ENCODE assay signal across 1 cellular context in genomic region chr15:44426975-44427755, GRCh38.
A peak's percentile ranks its signal among the peaks of the same experiment; 100 is the strongest.
TF ChIP-seq lines count a peak whose summit lies in the region.

Gene CTDSPL2 (plus strand): TSS chr15:44427629. CDS start chr15:44459015, 31,386 bp downstream.

TF ChIP-seq in K562, 482 proteins besides CTCF, POLR2A, EP300 and RAD21 (continued from another document and continues in another):
- TF ChIP-seq, protein P1, sequence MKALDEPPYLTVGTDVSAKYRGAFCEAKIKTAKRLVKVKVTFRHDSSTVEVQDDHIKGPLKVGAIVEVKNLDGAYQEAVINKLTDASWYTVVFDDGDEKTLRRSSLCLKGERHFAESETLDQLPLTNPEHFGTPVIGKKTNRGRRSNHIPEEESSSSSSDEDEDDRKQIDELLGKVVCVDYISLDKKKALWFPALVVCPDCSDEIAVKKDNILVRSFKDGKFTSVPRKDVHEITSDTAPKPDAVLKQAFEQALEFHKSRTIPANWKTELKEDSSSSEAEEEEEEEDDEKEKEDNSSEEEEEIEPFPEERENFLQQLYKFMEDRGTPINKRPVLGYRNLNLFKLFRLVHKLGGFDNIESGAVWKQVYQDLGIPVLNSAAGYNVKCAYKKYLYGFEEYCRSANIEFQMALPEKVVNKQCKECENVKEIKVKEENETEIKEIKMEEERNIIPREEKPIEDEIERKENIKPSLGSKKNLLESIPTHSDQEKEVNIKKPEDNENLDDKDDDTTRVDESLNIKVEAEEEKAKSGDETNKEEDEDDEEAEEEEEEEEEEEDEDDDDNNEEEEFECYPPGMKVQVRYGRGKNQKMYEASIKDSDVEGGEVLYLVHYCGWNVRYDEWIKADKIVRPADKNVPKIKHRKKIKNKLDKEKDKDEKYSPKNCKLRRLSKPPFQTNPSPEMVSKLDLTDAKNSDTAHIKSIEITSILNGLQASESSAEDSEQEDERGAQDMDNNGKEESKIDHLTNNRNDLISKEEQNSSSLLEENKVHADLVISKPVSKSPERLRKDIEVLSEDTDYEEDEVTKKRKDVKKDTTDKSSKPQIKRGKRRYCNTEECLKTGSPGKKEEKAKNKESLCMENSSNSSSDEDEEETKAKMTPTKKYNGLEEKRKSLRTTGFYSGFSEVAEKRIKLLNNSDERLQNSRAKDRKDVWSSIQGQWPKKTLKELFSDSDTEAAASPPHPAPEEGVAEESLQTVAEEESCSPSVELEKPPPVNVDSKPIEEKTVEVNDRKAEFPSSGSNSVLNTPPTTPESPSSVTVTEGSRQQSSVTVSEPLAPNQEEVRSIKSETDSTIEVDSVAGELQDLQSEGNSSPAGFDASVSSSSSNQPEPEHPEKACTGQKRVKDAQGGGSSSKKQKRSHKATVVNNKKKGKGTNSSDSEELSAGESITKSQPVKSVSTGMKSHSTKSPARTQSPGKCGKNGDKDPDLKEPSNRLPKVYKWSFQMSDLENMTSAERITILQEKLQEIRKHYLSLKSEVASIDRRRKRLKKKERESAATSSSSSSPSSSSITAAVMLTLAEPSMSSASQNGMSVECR (CRISPR knock-in tag; IDR thresholded peaks at IDR 0.05), result peak; percentile 32; the same call in 1 of the 2 replicates
- TF ChIP-seq TGIF2 (CRISPR knock-in tag; IDR thresholded peaks at IDR 0.05), result no peak
- peak; percentile 40 to 65; a peak in 1 of 4 replicates for TF ChIP-seq UBTF (IDR thresholded peaks at IDR 0.05; ENCODE audit: borderline replicate concordance in 1 of 2, low read depth in 2 of 2, low read length in 2 of 2)
- peak; percentile 86; the same call in 1 of the 2 replicates for TF ChIP-seq ATF6 (CRISPR knock-in tag; IDR thresholded peaks at IDR 0.05)
- no peak; a peak in 1 of 4 replicates for TF ChIP-seq CSDE1 (IDR thresholded peaks at IDR 0.05)
- TF ChIP-seq MYC (IDR thresholded peaks at IDR 0.05; ENCODE audit: low read depth, low read length), result peak; percentile 44
- 0 out of 2 replicates have a peak, but pooled peaks have one; percentile 67 for TF ChIP-seq MYC (CRISPR knock-in tag; IDR thresholded peaks at IDR 0.05; ENCODE audit: borderline replicate concordance, low read depth)
- TF ChIP-seq ELF2 (CRISPR knock-in tag; IDR thresholded peaks at IDR 0.05), result no peak
- peak; percentile 95 for TF ChIP-seq RB1 (IDR thresholded peaks at IDR 0.05; ENCODE audit: low read depth)
- no peak for TF ChIP-seq RFX5 (IDR thresholded peaks at IDR 0.05; ENCODE audit: low read depth, low read length)
- no peak for TF ChIP-seq RUNX1 (IDR thresholded peaks at IDR 0.05; ENCODE audit: low read depth)
- TF ChIP-seq ZBTB11 (CRISPR knock-in tag; IDR thresholded peaks at IDR 0.05), result peak in 1 of 3 experiments; percentile 69; a peak in 2 of 6 replicates
- TF ChIP-seq FOXM1 (IDR thresholded peaks at IDR 0.05; ENCODE audit: low read depth), result peak; percentile 73
- TF ChIP-seq FOXM1 (CRISPR knock-in tag; IDR thresholded peaks at IDR 0.05; ENCODE audit: low read depth), result no peak; the same call in 1 of the 2 replicates
- TF ChIP-seq FOXK1 (CRISPR knock-in tag; IDR thresholded peaks at IDR 0.05; ENCODE audit: borderline replicate concordance), result no peak
- no peak for TF ChIP-seq XRCC4 (IDR thresholded peaks at IDR 0.05; ENCODE audit: extremely low read depth, insufficient read depth, insufficient read length)
- TF ChIP-seq ZBTB9 (CRISPR knock-in tag; IDR thresholded peaks at IDR 0.05), result no peak
- TF ChIP-seq ELK3 (CRISPR knock-in tag; IDR thresholded peaks at IDR 0.05), result no peak
- no peak for TF ChIP-seq ZNF133 (CRISPR knock-in tag; IDR thresholded peaks at IDR 0.05)
- peak; percentile 96 for TF ChIP-seq GTF2E2 (tag; IDR thresholded peaks at IDR 0.05)
- peak; percentile 64; the same call in 1 of the 2 replicates for TF ChIP-seq THRAP3 (IDR thresholded peaks at IDR 0.05; ENCODE audit: borderline replicate concordance)
- TF ChIP-seq, protein P2, sequence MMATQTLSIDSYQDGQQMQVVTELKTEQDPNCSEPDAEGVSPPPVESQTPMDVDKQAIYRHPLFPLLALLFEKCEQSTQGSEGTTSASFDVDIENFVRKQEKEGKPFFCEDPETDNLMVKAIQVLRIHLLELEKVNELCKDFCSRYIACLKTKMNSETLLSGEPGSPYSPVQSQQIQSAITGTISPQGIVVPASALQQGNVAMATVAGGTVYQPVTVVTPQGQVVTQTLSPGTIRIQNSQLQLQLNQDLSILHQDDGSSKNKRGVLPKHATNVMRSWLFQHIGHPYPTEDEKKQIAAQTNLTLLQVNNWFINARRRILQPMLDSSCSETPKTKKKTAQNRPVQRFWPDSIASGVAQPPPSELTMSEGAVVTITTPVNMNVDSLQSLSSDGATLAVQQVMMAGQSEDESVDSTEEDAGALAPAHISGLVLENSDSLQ (IDR thresholded peaks at IDR 0.05), result 0 out of 2 replicates have a peak, but pooled peaks have one; percentile 8
- peak; percentile 80 for TF ChIP-seq ATF7 (IDR thresholded peaks at IDR 0.05)
- TF ChIP-seq GABPA (tag; conservative IDR thresholded peaks at IDR 0.05; ENCODE audit: low read depth), result peak; percentile 79
- TF ChIP-seq CREB5 (CRISPR knock-in tag; IDR thresholded peaks at IDR 0.05), result no peak
- peak; percentile 85 for TF ChIP-seq E2F8 (IDR thresholded peaks at IDR 0.05; ENCODE audit: low read depth, partially characterized antibody)
- TF ChIP-seq ADNP (tag; IDR thresholded peaks at IDR 0.05), result no peak
- peak; percentile 96 for TF ChIP-seq NRF1 (conservative IDR thresholded peaks at IDR 0.05 in 1 of 2, IDR thresholded peaks at IDR 0.05 in 1 of 2)
- peak; percentile 58; the same call in 1 of the 2 replicates for TF ChIP-seq SMARCA4 (IDR thresholded peaks at IDR 0.05)
- no peak for TF ChIP-seq NFATC3 (IDR thresholded peaks at IDR 0.05)
- no peak for TF ChIP-seq POLR2AphosphoS2 (IDR thresholded peaks at IDR 0.05; ENCODE audit: low read length)
- TF ChIP-seq PTTG1 (tag; IDR thresholded peaks at IDR 0.05; ENCODE audit: low read depth), result no peak
- TF ChIP-seq NFIC (IDR thresholded peaks at IDR 0.05), result 0 out of 2 replicates have a peak, but pooled peaks have one; percentile 20
- TF ChIP-seq ETV1 (tag; conservative IDR thresholded peaks at IDR 0.05; ENCODE audit: low read depth), result peak; percentile 85
- TF ChIP-seq ZNF212 (CRISPR knock-in tag; IDR thresholded peaks at IDR 0.05), result no peak
- TF ChIP-seq ZNF445 (CRISPR knock-in tag; IDR thresholded peaks at IDR 0.05; ENCODE audit: low read depth), result no peak
- TF ChIP-seq KDM1A (IDR thresholded peaks at IDR 0.05), result peak; percentile 85
- TF ChIP-seq PHTF2 (CRISPR knock-in tag; IDR thresholded peaks at IDR 0.05), result no peak
- peak; percentile 58 for TF ChIP-seq L3MBTL2 (IDR thresholded peaks at IDR 0.05)
- TF ChIP-seq, protein P3, sequence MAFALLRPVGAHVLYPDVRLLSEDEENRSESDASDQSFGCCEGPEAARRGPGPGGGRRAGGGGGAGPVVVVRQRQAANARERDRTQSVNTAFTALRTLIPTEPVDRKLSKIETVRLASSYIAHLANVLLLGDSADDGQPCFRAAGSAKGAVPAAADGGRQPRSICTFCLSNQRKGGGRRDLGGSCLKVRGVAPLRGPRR (CRISPR knock-in tag; IDR thresholded peaks at IDR 0.05), result no peak
- peak; percentile 91 for TF ChIP-seq BRD9 (IDR thresholded peaks at IDR 0.05; ENCODE audit: low read depth, partially characterized antibody)
- TF ChIP-seq ILF3 (IDR thresholded peaks at IDR 0.05; ENCODE audit: borderline replicate concordance), result 0 out of 2 replicates have a peak, but pooled peaks have one; percentile 37
- TF ChIP-seq GATA2 (CRISPR knock-in tag; IDR thresholded peaks at IDR 0.05), result no peak
